ENCODE assay signal across 19 cellular contexts in genomic region chr7:132244917-132245480, GRCh38.
DNase-seq lines count a peak whose midpoint lies in the region; ATAC-seq and TF ChIP-seq lines count a peak whose summit lies in the region.
"Had no signal": no experiment of that assay in that cellular context is flagged by ENCODE, and none has a peak within 500 bp of the region (broad histone marks: within the 10 kb centered on the region; RNA-seq: fewer than 3 reads in every experiment).

No MANE protein-coding gene starts in this region.

- H3K4me2 ChIP-seq in mesendoderm (ENCODE audit: low read length) = no peak overlapping the region

- DNase-seq in AG10803 (ENCODE audit: low read depth) = peak; percentile 13
- DNase-seq in RPMI7951 (ENCODE audit: low read depth) = peak; percentile 9
- DNase-seq in mesendoderm = peak; percentile 49
- no peak for DNase-seq in foreskin keratinocyte
- DNase-seq in HPDE6-E6E7 (ENCODE audit: extremely low spot score) = no peak
- DNase-seq: ACHN; AML-193; Caco-2; CD4-positive, alpha-beta T cell; DMS79 treated with DMSO at 0.1 percent for 48 hours; GF-D8; GOT3; H7; HFFc6 had no signal

- H3K36me3 Mint-ChIP-seq in IgD-negative memory B cell = no peaks in the 10 kb centered on the region

- no peaks in the 10 kb centered on the region for H3K79me2 ChIP-seq in mesendoderm (ENCODE audit: control insufficient read depth, insufficient read depth, low read length)

- no peak overlapping the region for H3K9ac ChIP-seq in mesendoderm (ENCODE audit: low read length)

- H3K79me1 ChIP-seq in mesendoderm (ENCODE audit: low read length) = no peaks in the 10 kb centered on the region

- no CpG with 5 or more reads among the region's 5 CpGs for WGBS in mesendoderm (ENCODE audit: extremely low coverage, insufficient coverage, low lambda C conversion rate)

- no peak overlapping the region for H3K4me3 Mint-ChIP-seq in IgD-negative memory B cell
- H3K4me3 Mint-ChIP-seq: CD4-positive, alpha-beta T cell; HFFc6 had no signal

- H4K5ac ChIP-seq in mesendoderm (ENCODE audit: low read length) = no peak overlapping the region

- H3K56ac ChIP-seq in mesendoderm (ENCODE audit: low read length) = no peak overlapping the region

- H2BK15ac ChIP-seq in mesendoderm (replicated peaks; ENCODE audit: low read depth) = no peak overlapping the region

- H3K27me3 ChIP-seq in mesendoderm (ENCODE audit: insufficient read depth, low read length, poor library complexity) (no peaks in the 10 kb centered on the region), foreskin keratinocyte (peaks cover 25% of the 10 kb centered on the region)

- no peak overlapping the region for H3K18ac ChIP-seq in mesendoderm (ENCODE audit: low read length)

- H2BK5ac ChIP-seq in mesendoderm (ENCODE audit: low read length) = no peak overlapping the region

- H3K4me1 ChIP-seq in mesendoderm (ENCODE audit: control insufficient read depth, low read depth, low read length) (peaks cover 1% of the 10 kb centered on the region), foreskin keratinocyte (no peaks in the 10 kb centered on the region)
- H3K4me1 ChIP-seq: Caco-2 had no signal

- peaks cover 2% of the 10 kb centered on the region for H3K27me3 Mint-ChIP-seq in IgD-negative memory B cell

- H3K36me3 ChIP-seq in mesendoderm (ENCODE audit: control insufficient read depth, insufficient read depth, low read length) = no peaks in the 10 kb centered on the region

- H3K4ac ChIP-seq in mesendoderm (ENCODE audit: low read depth, low read length) = no peak overlapping the region

- H2BK120ac ChIP-seq in mesendoderm (ENCODE audit: low read depth, low read length) = no peak overlapping the region

- no peak overlapping the region for H3K23ac ChIP-seq in mesendoderm (ENCODE audit: low read length)

- no peak overlapping the region for H3K4me3 ChIP-seq in AG10803 (ENCODE audit: low read length)
- no peak overlapping the region for H3K4me3 ChIP-seq in mesendoderm (ENCODE audit: low read length)

- H3K4me1 Mint-ChIP-seq in IgD-negative memory B cell = no peaks in the 10 kb centered on the region

- peak overlapping the region in 2 of 3 donors; percentile 10 to 49 for H3K27ac Mint-ChIP-seq in IgD-negative memory B cell
- H3K27ac Mint-ChIP-seq: CD4-positive, alpha-beta T cell; HFFc6 had no signal

- no peak for TF ChIP-seq CTCF in AG10803 (conservative IDR thresholded peaks at IDR 0.05; ENCODE audit: low read length)
- TF ChIP-seq CTCF in foreskin keratinocyte (conservative IDR thresholded peaks at IDR 0.05) = no peak

- H2AK5ac ChIP-seq in mesendoderm (ENCODE audit: low read length) = no peak overlapping the region

- H3K9me3 Mint-ChIP-seq in IgD-negative memory B cell = peaks cover 0 to 13% (median 6%) of the 10 kb centered on the region in 3 donors
- H3K9me3 Mint-ChIP-seq: HFFc6 had no signal

- H3K27ac ChIP-seq in mesendoderm (ENCODE audit: low read depth, low read length) (no peak overlapping the region), foreskin keratinocyte (no peak overlapping the region)
- H3K27ac ChIP-seq: C4-2B had no signal

- ATAC-seq in foreskin keratinocyte (no peak), GM19023 (IDR thresholded peaks at IDR 0.05; ENCODE audit: unreplicated experiment) (no peak)
- ATAC-seq: HCT116, HepG2 had no signal

- H4K8ac ChIP-seq in mesendoderm (ENCODE audit: low read depth, low read length) = no peak overlapping the region

Comparison
In these comparisons a context has a peak if more than half of its experiments do, and no peak if none do; other contexts are left out.
1. DNase-seq: peak in AG10803 (single experiment), RPMI7951 (single experiment) and mesendoderm (single experiment); none in foreskin keratinocyte (0 of 2) and HPDE6-E6E7 (single experiment).